In the genomic region with DNA sequence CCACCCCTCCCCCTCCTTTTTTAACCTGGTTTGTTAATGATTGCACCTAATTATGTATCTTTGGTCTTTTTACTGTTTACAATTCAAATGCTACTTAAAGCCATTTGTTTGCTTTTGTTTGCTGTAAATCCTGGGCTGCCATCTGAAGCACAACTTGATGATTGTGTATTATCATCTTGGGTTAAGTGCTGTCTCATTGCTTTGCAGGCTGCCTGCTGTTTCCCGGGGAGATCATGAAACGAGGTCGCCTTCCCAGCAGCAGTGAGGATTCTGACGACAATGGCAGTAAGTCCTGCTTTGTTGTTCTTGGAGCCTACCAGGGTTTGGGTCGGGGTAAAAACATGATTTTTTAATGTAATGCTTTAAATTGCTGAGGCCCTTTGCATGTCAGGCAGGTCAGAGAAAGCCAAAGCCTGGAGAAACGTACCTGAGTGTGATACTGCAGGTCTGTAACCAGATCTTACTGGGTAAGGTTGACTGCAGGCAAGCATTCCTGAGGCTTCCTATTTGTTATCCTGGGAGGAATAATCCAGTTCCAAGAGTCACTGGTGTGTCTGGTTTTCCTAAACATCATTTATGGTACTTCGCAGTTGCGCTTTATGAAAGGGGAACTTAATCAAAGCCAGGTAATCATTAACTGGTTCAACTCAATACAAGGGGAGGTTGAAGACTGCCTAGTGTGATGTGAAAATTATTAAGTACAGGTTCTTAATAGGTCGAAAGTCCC, we compare ENCODE assay signal across 9 cellular contexts. TPM values are rescaled to one million over a fixed set of nuclear protein-coding genes. Genes with fewer than 3 reads are reported as not detected.
DNase-seq lines count a peak whose midpoint lies in the region; ATAC-seq and TF ChIP-seq lines count a peak whose summit lies in the region.
"Had no signal": no experiment of that assay in that cellular context is flagged by ENCODE, and none has a peak within 500 bp of the region (broad histone marks: within the 10 kb centered on the region; RNA-seq: fewer than 3 reads in every experiment).

No MANE protein-coding gene starts in this region.

- no peaks in the 10 kb centered on the region for H3K9me3 Mint-ChIP-seq in activated T-cell treated with anti-CD3 and anti-CD28 coated beads, Interleukin-2, amount 50 U/mL, for 24 hours
- H3K9me3 Mint-ChIP-seq in activated T-cell treated with anti-CD3 and anti-CD28 coated beads, Interleukin-2, amount 50 U/mL, for 4 hours, result no peaks in the 10 kb centered on the region
- peaks cover 0 to 5% (median 0%) of the 10 kb centered on the region in 5 experiments for H3K9me3 Mint-ChIP-seq in brain
- H3K9me3 Mint-ChIP-seq in osteocyte (ENCODE audit: unreplicated experiment), result no peaks in the 10 kb centered on the region

- no peaks in the 10 kb centered on the region for H3K27me3 ChIP-seq in HUES48 (ENCODE audit: control insufficient read depth, insufficient read depth, low read length)

- H3K9me3 ChIP-seq in HUES48 (ENCODE audit: control insufficient read depth, insufficient read depth, low read length), result no peaks in the 10 kb centered on the region

- no peaks in the 10 kb centered on the region for H3K27me3 Mint-ChIP-seq in activated T-cell treated with anti-CD3 and anti-CD28 coated beads, Interleukin-2, amount 50 U/mL, for 24 hours
- H3K27me3 Mint-ChIP-seq in activated T-cell treated with anti-CD3 and anti-CD28 coated beads, Interleukin-2, amount 50 U/mL, for 4 hours (ENCODE audit: low read depth), result no peaks in the 10 kb centered on the region
- H3K27me3 Mint-ChIP-seq in brain, result no peaks in the 10 kb centered on the region
- H3K27me3 Mint-ChIP-seq in osteocyte (ENCODE audit: unreplicated experiment), result no peaks in the 10 kb centered on the region
- H3K27me3 Mint-ChIP-seq: CD4-positive, CD25-positive, alpha-beta regulatory T cell had no signal

- peak overlapping the region; percentile 31 for H3K4me3 ChIP-seq in HUES48 (ENCODE audit: low read depth, low read length)

- H3K27ac Mint-ChIP-seq in activated T-cell treated with anti-CD3 and anti-CD28 coated beads, Interleukin-2, amount 50 U/mL, for 24 hours, result peak overlapping the region; percentile 60
- H3K27ac Mint-ChIP-seq in brain (peak overlapping the region; percentile 20 to 92 (median 75)), osteocyte (ENCODE audit: unreplicated experiment) (peak overlapping the region; percentile 90)

- H3K36me3 Mint-ChIP-seq in activated T-cell treated with anti-CD3 and anti-CD28 coated beads, Interleukin-2, amount 50 U/mL, for 24 hours (ENCODE audit: low read depth), result peaks cover 96% of the 10 kb centered on the region
- H3K36me3 Mint-ChIP-seq in activated T-cell treated with anti-CD3 and anti-CD28 coated beads, Interleukin-2, amount 50 U/mL, for 4 hours (ENCODE audit: insufficient read depth), result peaks cover 19% of the 10 kb centered on the region
- H3K36me3 Mint-ChIP-seq in brain (peaks cover 44% of the 10 kb centered on the region), osteocyte (ENCODE audit: unreplicated experiment) (peaks cover 5% of the 10 kb centered on the region)

- peak overlapping the region; percentile 92 for H3K27ac ChIP-seq in HUES48 (ENCODE audit: low read depth, low read length)

- no peak overlapping the region for H3K4me3 Mint-ChIP-seq in activated T-cell treated with anti-CD3 and anti-CD28 coated beads, Interleukin-2, amount 50 U/mL, for 24 hours
- no peak overlapping the region for H3K4me3 Mint-ChIP-seq in activated T-cell treated with anti-CD3 and anti-CD28 coated beads, Interleukin-2, amount 50 U/mL, for 4 hours
- H3K4me3 Mint-ChIP-seq in brain, result peak overlapping the region; percentile 50 to 76 (median 65)
- peak overlapping the region; percentile 50 for H3K4me3 Mint-ChIP-seq in osteocyte (ENCODE audit: unreplicated experiment)
- H3K4me3 Mint-ChIP-seq: CD4-positive, CD25-positive, alpha-beta regulatory T cell had no signal

- peak overlapping the region; percentile 3; the same call in 1 of the 2 replicates for H3K9ac ChIP-seq in HUES48 (ENCODE audit: low read depth, low read length)

- TF ChIP-seq CTCF in brain (conservative IDR thresholded peaks at IDR 0.05), result no peak
- no peak for TF ChIP-seq CTCF in osteocyte (IDR thresholded peaks at IDR 0.05)

- peaks cover 73% of the 10 kb centered on the region for H3K4me1 Mint-ChIP-seq in activated T-cell treated with anti-CD3 and anti-CD28 coated beads, Interleukin-2, amount 50 U/mL, for 24 hours (ENCODE audit: low read depth)
- peaks cover 55% of the 10 kb centered on the region for H3K4me1 Mint-ChIP-seq in activated T-cell treated with anti-CD3 and anti-CD28 coated beads, Interleukin-2, amount 50 U/mL, for 4 hours (ENCODE audit: low read depth)
- H3K4me1 Mint-ChIP-seq in brain (peaks cover 69% of the 10 kb centered on the region), osteocyte (ENCODE audit: unreplicated experiment) (peaks cover 43% of the 10 kb centered on the region)

- DNase-seq in activated T-cell treated with anti-CD3 and anti-CD28 coated beads, Interleukin-2, amount 50 U/mL, for 24 hours, result no peak
- no peak for DNase-seq in activated T-cell treated with anti-CD3 and anti-CD28 coated beads, Interleukin-2, amount 50 U/mL, for 4 hours
- no peak for DNase-seq in osteocyte (ENCODE audit: extremely low spot score, unreplicated experiment)
- no peak for DNase-seq in GF-D8 (lab: John Stamatoyannopoulos, UW)
- no peak for DNase-seq in amniotic stem cell (lab: John Stamatoyannopoulos, UW)
- DNase-seq: CD4-positive, CD25-positive, alpha-beta regulatory T cell had no signal

- ATAC-seq in activated T-cell treated with anti-CD3 and anti-CD28 coated beads, Interleukin-2, amount 50 U/mL, for 4 hours, result no peak
- no peak for ATAC-seq in HG02973 (IDR thresholded peaks at IDR 0.05; ENCODE audit: unreplicated experiment)

- peaks cover 65% of the 10 kb centered on the region for H3K4me1 ChIP-seq in HUES48 (ENCODE audit: control insufficient read depth, insufficient read depth, low read length)

- peaks cover 60% of the 10 kb centered on the region for H3K36me3 ChIP-seq in HUES48 (ENCODE audit: control insufficient read depth, insufficient read depth, low read length)

RNA-seq across cellular contexts. Expression of a gene that starts 22.2 kb away (rescaled TPM):
- 10 to 100 TPM; 30.0 to 40.5 (median 39.1) TPM for total RNA-seq in activated T-cell treated with anti-CD3 and anti-CD28 coated beads, Interleukin-2, amount 50 U/mL, for 4 hours
- 13.6 TPM for polyA plus RNA-seq in brain (ENCODE audit: insufficient read depth, low read depth, low replicate concordance)
- 19.7 and 20.4 TPM in 2 replicates for total RNA-seq in osteocyte

Comparison
In these comparisons a context has a peak if more than half of its experiments do, and no peak if none do; other contexts are left out.
1. H3K4me3 Mint-ChIP-seq: peak in brain (5 of 5) and osteocyte (single experiment); none in activated T-cell treated with anti-CD3 and anti-CD28 coated beads, Interleukin-2, amount 50 U/mL, for 24 hours (single experiment) and activated T-cell treated with anti-CD3 and anti-CD28 coated beads, Interleukin-2, amount 50 U/mL, for 4 hours (single experiment).
2. Peak in every context shown above with its lines, with median percentiles within 50 percentile points of each other: H3K27ac Mint-ChIP-seq.